Comparison of ENCODE assay signal across 8 cellular contexts in the genomic region with DNA sequence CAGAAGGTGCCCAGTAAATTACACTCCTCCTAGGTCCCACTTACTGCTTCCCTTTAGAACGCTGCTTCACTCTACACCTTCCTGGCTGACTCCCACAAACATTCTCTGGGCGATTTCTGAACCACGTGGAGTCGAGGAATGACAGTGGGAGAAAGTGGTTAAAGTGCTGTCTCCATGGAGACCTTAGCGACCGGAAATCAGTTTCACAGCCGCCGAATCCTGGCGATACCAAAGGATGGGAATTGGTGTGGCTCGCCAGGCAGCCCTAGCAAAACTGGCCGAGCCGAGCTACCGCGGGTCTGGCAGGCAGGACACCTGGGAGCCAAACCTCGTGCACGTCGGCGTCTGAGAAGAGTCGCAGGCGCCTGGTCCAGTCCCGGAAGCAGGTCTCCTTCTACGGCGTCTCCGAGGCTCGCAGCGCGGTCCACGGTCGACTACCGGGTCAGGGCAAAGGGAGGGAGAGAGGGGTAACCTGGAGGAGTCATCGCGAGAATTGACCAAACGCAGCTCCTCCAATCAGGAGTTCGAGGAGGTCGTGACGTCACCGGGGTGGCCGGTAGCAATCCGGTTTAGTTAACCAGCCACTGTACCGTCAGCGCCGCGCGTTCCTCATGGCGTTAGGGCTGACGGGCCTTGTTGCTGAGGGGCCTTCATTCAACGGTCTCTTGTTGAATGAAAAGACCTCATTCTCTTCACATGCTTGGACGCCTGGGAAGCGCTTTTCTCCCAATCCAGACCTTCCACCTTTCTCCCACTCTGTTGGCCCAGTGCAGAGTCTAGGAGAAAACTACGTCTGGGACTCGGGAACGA. TPM values are rescaled to one million over a fixed set of nuclear protein-coding genes. Genes with fewer than 3 reads are reported as not detected.
DNase-seq lines count a peak whose midpoint lies in the region; ATAC-seq and TF ChIP-seq lines count a peak whose summit lies in the region.

A gene with protein sequence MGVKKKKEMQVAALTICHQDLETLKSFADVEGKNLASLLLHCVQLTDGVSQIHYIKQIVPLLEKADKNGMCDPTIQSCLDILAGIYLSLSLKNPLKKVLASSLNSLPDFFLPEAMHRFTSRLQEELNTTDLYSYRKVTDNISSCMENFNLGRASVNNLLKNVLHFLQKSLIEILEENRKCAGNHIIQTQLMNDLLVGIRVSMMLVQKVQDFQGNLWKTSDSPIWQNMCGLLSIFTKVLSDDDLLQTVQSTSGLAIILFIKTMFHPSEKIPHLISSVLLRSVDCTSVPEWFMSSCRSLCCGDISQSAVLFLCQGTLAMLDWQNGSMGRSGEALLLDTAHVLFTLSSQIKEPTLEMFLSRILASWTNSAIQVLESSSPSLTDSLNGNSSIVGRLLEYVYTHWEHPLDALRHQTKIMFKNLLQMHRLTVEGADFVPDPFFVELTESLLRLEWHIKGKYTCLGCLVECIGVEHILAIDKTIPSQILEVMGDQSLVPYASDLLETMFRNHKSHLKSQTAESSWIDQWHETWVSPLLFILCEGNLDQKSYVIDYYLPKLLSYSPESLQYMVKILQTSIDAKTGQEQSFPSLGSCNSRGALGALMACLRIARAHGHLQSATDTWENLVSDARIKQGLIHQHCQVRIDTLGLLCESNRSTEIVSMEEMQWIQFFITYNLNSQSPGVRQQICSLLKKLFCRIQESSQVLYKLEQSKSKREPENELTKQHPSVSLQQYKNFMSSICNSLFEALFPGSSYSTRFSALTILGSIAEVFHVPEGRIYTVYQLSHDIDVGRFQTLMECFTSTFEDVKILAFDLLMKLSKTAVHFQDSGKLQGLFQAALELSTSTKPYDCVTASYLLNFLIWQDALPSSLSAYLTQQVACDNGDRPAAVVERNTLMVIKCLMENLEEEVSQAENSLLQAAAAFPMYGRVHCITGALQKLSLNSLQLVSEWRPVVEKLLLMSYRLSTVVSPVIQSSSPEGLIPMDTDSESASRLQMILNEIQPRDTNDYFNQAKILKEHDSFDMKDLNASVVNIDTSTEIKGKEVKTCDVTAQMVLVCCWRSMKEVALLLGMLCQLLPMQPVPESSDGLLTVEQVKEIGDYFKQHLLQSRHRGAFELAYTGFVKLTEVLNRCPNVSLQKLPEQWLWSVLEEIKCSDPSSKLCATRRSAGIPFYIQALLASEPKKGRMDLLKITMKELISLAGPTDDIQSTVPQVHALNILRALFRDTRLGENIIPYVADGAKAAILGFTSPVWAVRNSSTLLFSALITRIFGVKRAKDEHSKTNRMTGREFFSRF (N-terminal part only) (minus strand): TSS at position 436 of the 810 bp plus-strand sequence. CDS start 3,646 bp downstream, outside the sequence.

- H3K27me3 Mint-ChIP-seq in naive thymus-derived CD4-positive, alpha-beta T cell: peaks cover 0 to 6% (median 3%) of the 10 kb centered on the region in 5 donors
- peaks cover 8 to 12% of the 10 kb centered on the region in 2 donors for H3K27me3 Mint-ChIP-seq in stimulated activated naive B cell treated with anti-CD40 and anti-IgM and Interleukin-4, amounts not matched to agents 10 μg/mL and 1 μg/mL and 100 μg/mL, for 72 hours

- in situ Hi-C loops in GM23248 (cut with MboI): no loop called here

- H3K4me1 ChIP-seq in DND-41 (ENCODE audit: insufficient read depth, low read length) (peaks cover 36% of the 10 kb centered on the region), GM23248 (ENCODE audit: insufficient read depth) (peaks cover 29% of the 10 kb centered on the region)
- H3K4me1 ChIP-seq in naive thymus-derived CD4-positive, alpha-beta T cell (ENCODE audit: control insufficient read depth in 2 of 2, insufficient read depth in 2 of 2, low read length in 2 of 2): peaks cover 9 to 13% of the 10 kb centered on the region in 2 donors

- no peaks in the 10 kb centered on the region for H4K20me1 ChIP-seq in DND-41 (ENCODE audit: insufficient read depth, low read length)
- no peaks in the 10 kb centered on the region for H4K20me1 ChIP-seq in GM23248 (ENCODE audit: insufficient read depth)

- peak; percentile 95 for ATAC-seq in DND-41 (ENCODE audit: insufficient read depth, low read depth)
- peak; percentile 98 for ATAC-seq in naive thymus-derived CD4-positive, alpha-beta T cell
- peak; percentile 98 to 99 for ATAC-seq in stimulated activated naive B cell treated with anti-CD40 and anti-IgM and Interleukin-4, amounts not matched to agents 10 μg/mL and 1 μg/mL and 100 μg/mL, for 72 hours (replicated peaks)

- H3K4me3 ChIP-seq in DND-41 (ENCODE audit: low read depth in 1 of 2, low read length in 2 of 2): peak within 1 kb of the TSS; percentile 77 to 89
- peak within 1 kb of the TSS; percentile 78 for H3K4me3 ChIP-seq in GM23248
- H3K4me3 ChIP-seq in naive thymus-derived CD4-positive, alpha-beta T cell (ENCODE audit: low read length): peak within 1 kb of the TSS; percentile 79

- peak within 1 kb of the TSS; percentile 94 for H3K4me2 ChIP-seq in DND-41 (ENCODE audit: insufficient read depth, low read length)
- peak within 1 kb of the TSS; percentile 91 for H3K4me2 ChIP-seq in GM23248 (ENCODE audit: unreplicated experiment)

- H3K36me3 Mint-ChIP-seq in naive thymus-derived CD4-positive, alpha-beta T cell: peaks cover 0 to 3% (median 0%) of the 10 kb centered on the region in 5 donors
- H3K36me3 Mint-ChIP-seq in stimulated activated naive B cell treated with anti-CD40 and anti-IgM and Interleukin-4, amounts not matched to agents 10 μg/mL and 1 μg/mL and 100 μg/mL, for 72 hours: peaks cover 5 to 14% of the 10 kb centered on the region in 2 donors

- H3K9me2 ChIP-seq in GM23248 (ENCODE audit: insufficient read depth): no peaks in the 10 kb centered on the region

- no peaks in the 10 kb centered on the region for H3K9me3 ChIP-seq in DND-41 (ENCODE audit: insufficient read depth, low read length, severe bottlenecking)
- H3K9me3 ChIP-seq in GM23248 (ENCODE audit: low read depth): no peaks in the 10 kb centered on the region
- H3K9me3 ChIP-seq in naive thymus-derived CD4-positive, alpha-beta T cell (ENCODE audit: control insufficient read depth in 2 of 3, low read length in 3 of 3): no peaks in the 10 kb centered on the region

- H3F3A ChIP-seq in GM23248 (ENCODE audit: insufficient read depth): peaks cover 17% of the 10 kb centered on the region

- peaks cover 35% of the 10 kb centered on the region for H3K79me2 ChIP-seq in DND-41 (ENCODE audit: insufficient read depth, low read length)
- peaks cover 21% of the 10 kb centered on the region for H3K79me2 ChIP-seq in GM23248 (ENCODE audit: insufficient read depth)

- CTCF ChIA-PET in naive thymus-derived CD4-positive, alpha-beta T cell (lab: Charles Lee): interaction anchor here (1.0 to 2.6 kb wide), 3 partner anchors 10 to 18 kb away, joined by 5 to 12 read pairs (median 5); no protein-coding TSS in a partner anchor

- no peaks in the 10 kb centered on the region for H3K9me3 Mint-ChIP-seq in naive thymus-derived CD4-positive, alpha-beta T cell
- no peaks in the 10 kb centered on the region for H3K9me3 Mint-ChIP-seq in stimulated activated naive B cell treated with anti-CD40 and anti-IgM and Interleukin-4, amounts not matched to agents 10 μg/mL and 1 μg/mL and 100 μg/mL, for 72 hours

- H2AFZ ChIP-seq in DND-41 (ENCODE audit: low read depth, low read length) (peak within 1 kb of the TSS; percentile 89), GM23248 (peak within 1 kb of the TSS; percentile 95)

- H3K27me3 ChIP-seq in DND-41 (ENCODE audit: insufficient read depth, low read length, poor library complexity): no peaks in the 10 kb centered on the region
- no peaks in the 10 kb centered on the region for H3K27me3 ChIP-seq in GM23248 (replicated peaks; ENCODE audit: insufficient read depth)
- no peaks in the 10 kb centered on the region for H3K27me3 ChIP-seq in naive thymus-derived CD4-positive, alpha-beta T cell (ENCODE audit: control insufficient read depth in 2 of 2, insufficient read depth in 2 of 2, low read length in 2 of 2)

- peak within 1 kb of the TSS; percentile 84 for H3K27ac ChIP-seq in DND-41 (ENCODE audit: low read length)
- H3K27ac ChIP-seq in GM23248: peak within 1 kb of the TSS; percentile 93
- H3K27ac ChIP-seq in naive thymus-derived CD4-positive, alpha-beta T cell (ENCODE audit: low read depth, low read length): peak within 1 kb of the TSS; percentile 87

- peak within 1 kb of the TSS; percentile 90 to 98 (median 97) for H3K27ac Mint-ChIP-seq in naive thymus-derived CD4-positive, alpha-beta T cell
- peak within 1 kb of the TSS; percentile 99 for H3K27ac Mint-ChIP-seq in stimulated activated naive B cell treated with anti-CD40 and anti-IgM and Interleukin-4, amounts not matched to agents 10 μg/mL and 1 μg/mL and 100 μg/mL, for 72 hours

- peak; percentile 98 for DNase-seq in DND-41
- DNase-seq in GM23248: peak; percentile 100
- peak; percentile 96 to 97 for DNase-seq in Kasumi-1 (lab: John Stamatoyannopoulos, UW)
- DNase-seq in RPMI7951 (ENCODE audit: low read depth): peak; percentile 99
- peak; percentile 91 for DNase-seq in activated T-helper 1 cell treated with anti-CD3 and anti-CD28 coated beads, Interleukin-2, amount 50 U/mL, for 16 hours (ENCODE audit: low read depth in 1 of 2, low spot score in 1 of 2)
- peak; percentile 99 for DNase-seq in fibroblast of gingiva (ENCODE audit: low read depth)
- peak; percentile 83 to 94 (median 91) for DNase-seq in naive thymus-derived CD4-positive, alpha-beta T cell
- DNase-seq in stimulated activated naive B cell treated with anti-CD40 and anti-IgM and Interleukin-4, amounts not matched to agents 10 μg/mL and 1 μg/mL and 100 μg/mL, for 72 hours: peak; percentile 98

- H3K4me1 Mint-ChIP-seq in naive thymus-derived CD4-positive, alpha-beta T cell: peaks cover 23 to 48% (median 38%) of the 10 kb centered on the region in 7 donors
- peaks cover 18 to 23% of the 10 kb centered on the region in 2 donors for H3K4me1 Mint-ChIP-seq in stimulated activated naive B cell treated with anti-CD40 and anti-IgM and Interleukin-4, amounts not matched to agents 10 μg/mL and 1 μg/mL and 100 μg/mL, for 72 hours

- WGBS in GM23248 (ENCODE audit: low coverage in 1 of 2, low lambda C conversion rate in 2 of 2, missing lambda C conversion rate in 2 of 2), 2 experiments: 0 to 1% methylated on average over 51 to 52 of the region's 52 CpGs

- peak within 1 kb of the TSS; percentile 79 for H3K9ac ChIP-seq in DND-41 (ENCODE audit: low read depth, low read length)
- H3K9ac ChIP-seq in GM23248: peak within 1 kb of the TSS; percentile 92

- POLR2A ChIA-PET in naive thymus-derived CD4-positive, alpha-beta T cell (lab: Charles Lee): interaction anchor here (0.7 to 2.4 kb wide), 12 partner anchors 9 to 785 kb away, joined by 3 to 19 read pairs (median 4); a partner anchor contains a TSS

- no peak for TF ChIP-seq CTCF in DND-41 (IDR thresholded peaks at IDR 0.05; ENCODE audit: borderline replicate concordance, extremely low read depth, low read length, poor library complexity, severe bottlenecking)

- H3K36me3 ChIP-seq in DND-41 (ENCODE audit: insufficient read depth, low read length): peaks cover 14% of the 10 kb centered on the region
- H3K36me3 ChIP-seq in GM23248 (ENCODE audit: low read depth): 0 out of 2 replicates have a peak, but pooled peaks cover 4% of the 10 kb centered on the region
- H3K36me3 ChIP-seq in naive thymus-derived CD4-positive, alpha-beta T cell (ENCODE audit: control insufficient read depth in 2 of 3, insufficient read depth in 3 of 3, low read length in 3 of 3): peaks cover 0 to 5% (median 0%) of the 10 kb centered on the region in 3 experiments

- intact Hi-C loops in naive thymus-derived CD4-positive, alpha-beta T cell (cut with micrococcal nuclease): loop anchor here (1.0 to 10.0 kb wide), 15 partner anchors 13 to 1235 kb away; a partner anchor contains a TSS

- peak within 1 kb of the TSS; percentile 82 to 96 (median 94) for H3K4me3 Mint-ChIP-seq in naive thymus-derived CD4-positive, alpha-beta T cell
- H3K4me3 Mint-ChIP-seq in stimulated activated naive B cell treated with anti-CD40 and anti-IgM and Interleukin-4, amounts not matched to agents 10 μg/mL and 1 μg/mL and 100 μg/mL, for 72 hours: peak within 1 kb of the TSS; percentile 89 to 95

RNA-seq across cellular contexts. Expression of the gene that starts here (rescaled TPM):
- 15.2 and 15.8 TPM in 2 replicates for total RNA-seq in GM23248 (2014; rRNA removed; shearing (Covaris generic))
- polyA plus RNA-seq in GM23248 (2016; fragmentation: Nextera tagmentation; extraction: Ambion mirVana): 11.0 and 14.1 TPM in 2 replicates
- total RNA-seq in RPMI7951 (2014; rRNA removed; shearing (Covaris generic)): 17.6 and 22.0 TPM in 2 replicates
- 10 to 100 TPM; 34.1 to 43.0 (median 41.0) TPM for total RNA-seq in naive thymus-derived CD4-positive, alpha-beta T cell
- polyA plus RNA-seq in naive thymus-derived CD4-positive, alpha-beta T cell: 10 to 100 TPM; 11.7 to 22.2 TPM

Comparison
In these comparisons a context has a peak if more than half of its experiments do, and no peak if none do; other contexts are left out.
1. Peak in every context shown above with its lines: DNase-seq, ATAC-seq, H3K4me3 ChIP-seq and H3K27ac ChIP-seq.